ENCODE assay signal across 8 cellular contexts in genomic region chr20:62304331-62305148, GRCh38. TPM values are rescaled to one million over a fixed set of nuclear protein-coding genes. Genes with fewer than 3 reads are reported as not detected.
A peak's percentile ranks its signal among the peaks of the same experiment; 100 is the strongest.
DNase-seq lines count a peak whose midpoint lies in the region; ATAC-seq and TF ChIP-seq lines count a peak whose summit lies in the region.

No MANE protein-coding gene starts in this region.

- peaks cover 28% of the 10 kb centered on the region for H3K4me1 Mint-ChIP-seq in activated CD8-positive, alpha-beta memory T cell treated with anti-CD3 and anti-CD28 coated beads, Interleukin-2, amount 10 ng/mL, durations not matched to agents 7 days and 5 days

- H3K27me3 ChIP-seq in adipocyte (replicated peaks; ENCODE audit: control insufficient read depth, insufficient read depth, low read length) = no peaks in the 10 kb centered on the region
- no peaks in the 10 kb centered on the region for H3K27me3 ChIP-seq in kidney epithelial cell (ENCODE audit: control insufficient read depth, insufficient read depth, low read length)
- no peaks in the 10 kb centered on the region for H3K27me3 ChIP-seq in thymus (ENCODE audit: control insufficient read depth, insufficient read depth)

- H3K4me1 ChIP-seq in adipocyte (ENCODE audit: control insufficient read depth, insufficient read depth, low read length) (peaks cover 21% of the 10 kb centered on the region), thymus (ENCODE audit: control insufficient read depth, insufficient read depth, low read length) (peaks cover 10% of the 10 kb centered on the region)

- peaks cover 25% of the 10 kb centered on the region for H3K36me3 Mint-ChIP-seq in activated CD8-positive, alpha-beta memory T cell treated with anti-CD3 and anti-CD28 coated beads, Interleukin-2, amount 10 ng/mL, durations not matched to agents 7 days and 5 days

- H3K27ac ChIP-seq in thymus (ENCODE audit: low read depth) = no peak overlapping the region

- H3K4me3 Mint-ChIP-seq in activated CD8-positive, alpha-beta memory T cell treated with anti-CD3 and anti-CD28 coated beads, Interleukin-2, amount 10 ng/mL, durations not matched to agents 7 days and 5 days = peak overlapping the region; percentile 89

- H3K4me3 ChIP-seq in adipocyte (ENCODE audit: low read length) (peak overlapping the region; percentile 99), kidney epithelial cell (ENCODE audit: low read depth, low read length) (peak overlapping the region; percentile 79), thymus (ENCODE audit: low read length) (peak overlapping the region; percentile 92)

- CTCF ChIA-PET in activated CD8-positive, alpha-beta memory T cell treated with anti-CD3 and anti-CD28 coated beads, Interleukin-2, amount 10 ng/mL, durations not matched to agents 7 days and 5 days (lab: Charles Lee) = interaction anchor here (0.9 to 1.5 kb wide), 3 partner anchors 78 to 503 kb away, joined by 3 read pairs; no protein-coding TSS in a partner anchor

- 93% methylated on average over 29 of the region's 29 CpGs for WGBS in thymus

- no peak for ATAC-seq in activated CD8-positive, alpha-beta memory T cell treated with anti-CD3 and anti-CD28 coated beads, Interleukin-2, amount 10 ng/mL, durations not matched to agents 7 days and 5 days
- no peak for ATAC-seq in HG03442 (IDR thresholded peaks at IDR 0.05; ENCODE audit: unreplicated experiment)

- TF ChIP-seq CTCF in kidney epithelial cell (IDR thresholded peaks at IDR 0.05; ENCODE audit: insufficient read depth, low read length, poor library complexity, severe bottlenecking) = no peak

- peak overlapping the region; percentile 84 for H3K27ac Mint-ChIP-seq in activated CD8-positive, alpha-beta memory T cell treated with anti-CD3 and anti-CD28 coated beads, Interleukin-2, amount 10 ng/mL, durations not matched to agents 7 days and 5 days

- no peak for DNase-seq in activated CD8-positive, alpha-beta memory T cell treated with anti-CD3 and anti-CD28 coated beads, Interleukin-2, amount 10 ng/mL, durations not matched to agents 7 days and 5 days
- DNase-seq in activated CD8-positive, alpha-beta memory T cell treated with anti-CD3 and anti-CD28 coated beads, Interleukin-2, amount 50 U/mL, for 48 hours = no peak
- DNase-seq in adipocyte (ENCODE audit: low read depth) = no peak
- no peak for DNase-seq in kidney epithelial cell (ENCODE audit: low read depth)
- DNase-seq in occipital lobe (lab: John Stamatoyannopoulos, UW) = no peak
- no peak for DNase-seq in NK-92 treated with Interleukin-12 subunit alpha and Interleukin-12 subunit beta, amount 100 ng/mL, for 24 hours (lab: John Stamatoyannopoulos, UW)

- H3K9me3 ChIP-seq in adipocyte (ENCODE audit: control insufficient read depth, low read length) = no peaks in the 10 kb centered on the region
- H3K9me3 ChIP-seq in thymus (ENCODE audit: control insufficient read depth) = no peaks in the 10 kb centered on the region

- H3K36me3 ChIP-seq in adipocyte (ENCODE audit: control insufficient read depth, insufficient read depth, low read length, severe bottlenecking) (peaks cover 44% of the 10 kb centered on the region), kidney epithelial cell (ENCODE audit: control insufficient read depth, insufficient read depth, low read length) (peaks cover 8% of the 10 kb centered on the region), thymus (ENCODE audit: control insufficient read depth, insufficient read depth) (peaks cover 54% of the 10 kb centered on the region)

- H3K9me3 Mint-ChIP-seq in activated CD8-positive, alpha-beta memory T cell treated with anti-CD3 and anti-CD28 coated beads, Interleukin-2, amount 10 ng/mL, durations not matched to agents 7 days and 5 days (ENCODE audit: low read depth) = no peaks in the 10 kb centered on the region

- H3K27me3 Mint-ChIP-seq in activated CD8-positive, alpha-beta memory T cell treated with anti-CD3 and anti-CD28 coated beads, Interleukin-2, amount 10 ng/mL, durations not matched to agents 7 days and 5 days = no peaks in the 10 kb centered on the region

- peak overlapping the region; percentile 97 for H3K9ac ChIP-seq in adipocyte (ENCODE audit: low read length)

RNA-seq across cellular contexts. Expression of gene ADRM1, which starts 1.7 kb away (rescaled TPM):
- 100 to 1,000 TPM; 105 to 133 TPM for total RNA-seq in activated CD8-positive, alpha-beta memory T cell treated with anti-CD3 and anti-CD28 coated beads, Interleukin-2, amount 10 ng/mL, durations not matched to agents 7 days and 5 days
- 193 and 216 TPM in 2 replicates for total RNA-seq in kidney epithelial cell
- polyA plus RNA-seq in thymus = 71.5 TPM
- total RNA-seq in occipital lobe = 30.6 TPM
